In the genomic region with DNA sequence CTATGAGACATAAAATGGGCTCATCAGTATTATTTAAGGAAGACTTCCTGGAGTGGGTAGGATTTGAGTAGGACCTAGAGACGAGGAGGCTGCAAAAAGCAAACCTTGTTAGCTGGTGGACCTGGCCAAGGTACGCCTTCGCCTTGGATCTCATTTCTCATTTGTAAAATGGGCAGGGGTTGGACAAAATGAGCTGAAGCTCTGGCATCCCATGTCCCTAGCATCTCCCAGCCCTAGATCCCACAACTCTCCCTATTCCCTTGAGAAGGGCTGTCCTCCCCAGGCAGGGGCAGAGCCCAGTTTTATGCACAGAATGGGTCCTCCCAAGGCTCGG, we compare ENCODE assay signal across 8 cellular contexts. TPM values are rescaled to one million over a fixed set of nuclear protein-coding genes. Genes with fewer than 3 reads are reported as not detected.
DNase-seq lines count a peak whose midpoint lies in the region; ATAC-seq and TF ChIP-seq lines count a peak whose summit lies in the region.

No MANE protein-coding gene starts in this region.

- H3K4me3 Mint-ChIP-seq in CD8-positive, alpha-beta memory T cell, result peak overlapping the region; percentile 24 to 82 (median 73)
- peak overlapping the region; percentile 77 to 78 for H3K4me3 Mint-ChIP-seq in effector memory CD8-positive, alpha-beta T cell

- TF ChIP-seq CTCF in OCI-LY1 (IDR thresholded peaks at IDR 0.05; ENCODE audit: low read length), result no peak
- TF ChIP-seq CTCF in parathyroid adenoma (IDR thresholded peaks at IDR 0.05), result no peak

- no peak overlapping the region for H3K27ac ChIP-seq in CD8-positive, alpha-beta memory T cell (ENCODE audit: low read depth, low read length)
- no peak overlapping the region for H3K27ac ChIP-seq in OCI-LY1 (ENCODE audit: low read depth, low read length, poor library complexity, severe bottlenecking)
- peak overlapping the region; percentile 58 for H3K27ac ChIP-seq in parathyroid adenoma

- peak overlapping the region in 4 of 8 donors; percentile 50 to 81 (median 52) for H3K27ac Mint-ChIP-seq in CD8-positive, alpha-beta memory T cell
- H3K27ac Mint-ChIP-seq in effector memory CD8-positive, alpha-beta T cell, result peak overlapping the region in 1 of 2 donors; percentile 63

- H3F3A ChIP-seq in OCI-LY1 (ENCODE audit: insufficient read depth, low read length), result no peaks in the 10 kb centered on the region

- peaks cover 23% of the 10 kb centered on the region for H3K4me1 ChIP-seq in CD8-positive, alpha-beta memory T cell (ENCODE audit: insufficient read depth, low read length)
- H3K4me1 ChIP-seq in OCI-LY1 (ENCODE audit: insufficient read depth, low read length, severe bottlenecking) (peaks cover 12% of the 10 kb centered on the region), parathyroid adenoma (peaks cover 37% of the 10 kb centered on the region)

- no peak for ATAC-seq in effector memory CD8-positive, alpha-beta T cell (replicated peaks)
- ATAC-seq in HG02884 (IDR thresholded peaks at IDR 0.05; ENCODE audit: unreplicated experiment), result no peak
- no peak for ATAC-seq in esophagus mucosa

- peaks cover 0 to 3% (median 0%) of the 10 kb centered on the region in 3 donors for H3K36me3 Mint-ChIP-seq in CD8-positive, alpha-beta memory T cell
- peaks cover 6% of the 10 kb centered on the region for H3K36me3 Mint-ChIP-seq in effector memory CD8-positive, alpha-beta T cell (ENCODE audit: insufficient read depth)

- CTCF ChIA-PET in CD8-positive, alpha-beta memory T cell (lab: Charles Lee), result interaction anchor here (0.9 to 1.8 kb wide), 4 partner anchors 27 to 306 kb away, joined by 3 to 11 read pairs (median 6); no protein-coding TSS in a partner anchor

- peak overlapping the region; percentile 77 for H3K4me2 ChIP-seq in OCI-LY1 (ENCODE audit: low read length)
- peak overlapping the region; percentile 61 for H3K4me2 ChIP-seq in parathyroid adenoma (ENCODE audit: low read length)

- no peaks in the 10 kb centered on the region for H4K20me1 ChIP-seq in OCI-LY1 (ENCODE audit: insufficient read depth, low read length)

- peaks cover 14 to 24% (median 14%) of the 10 kb centered on the region in 3 donors for H3K4me1 Mint-ChIP-seq in CD8-positive, alpha-beta memory T cell
- H3K4me1 Mint-ChIP-seq in effector memory CD8-positive, alpha-beta T cell (ENCODE audit: low read depth in 2 of 2), result peaks cover 15 to 17% of the 10 kb centered on the region in 2 donors

- H2AFZ ChIP-seq in OCI-LY1 (ENCODE audit: low read length) (no peak overlapping the region), parathyroid adenoma (peak overlapping the region; percentile 82)

- H3K27me3 Mint-ChIP-seq in CD8-positive, alpha-beta memory T cell, result peaks cover 0 to 4% of the 10 kb centered on the region in 2 donors
- peaks cover 7 to 15% of the 10 kb centered on the region in 2 donors for H3K27me3 Mint-ChIP-seq in effector memory CD8-positive, alpha-beta T cell

- H3K79me2 ChIP-seq in OCI-LY1 (ENCODE audit: insufficient read depth, low read length), result no peaks in the 10 kb centered on the region
- peaks cover 2% of the 10 kb centered on the region for H3K79me2 ChIP-seq in parathyroid adenoma

- POLR2A ChIA-PET in CD8-positive, alpha-beta memory T cell (lab: Charles Lee), result interaction anchor here (1.2 kb wide), 1 partner anchor 79 kb away, joined by 3 read pairs; no protein-coding TSS in a partner anchor

- H3K36me3 ChIP-seq in CD8-positive, alpha-beta memory T cell (ENCODE audit: insufficient read depth, low read length), result no peaks in the 10 kb centered on the region
- H3K36me3 ChIP-seq in OCI-LY1 (ENCODE audit: insufficient read depth, low read length) (no peaks in the 10 kb centered on the region), parathyroid adenoma (ENCODE audit: control insufficient read depth, insufficient read depth, low read length) (no peaks in the 10 kb centered on the region)

- H3K9me3 ChIP-seq in CD8-positive, alpha-beta memory T cell (ENCODE audit: low read length), result no peaks in the 10 kb centered on the region
- no peaks in the 10 kb centered on the region for H3K9me3 ChIP-seq in OCI-LY1 (ENCODE audit: low read length)
- no peaks in the 10 kb centered on the region for H3K9me3 ChIP-seq in parathyroid adenoma (ENCODE audit: control insufficient read depth, low read length)

- no peak for DNase-seq in CD8-positive, alpha-beta memory T cell
- no peak for DNase-seq in effector memory CD8-positive, alpha-beta T cell
- no peak for DNase-seq in ureter (ENCODE audit: low spot score)
- DNase-seq in stimulated activated CD8-positive, alpha-beta memory T cell treated with anti-CD3 and anti-CD28 coated beads, Interleukin-4, amount 100 ng/mL, for 48 hours, result no peak

- no peaks in the 10 kb centered on the region for H3K9me2 ChIP-seq in OCI-LY1 (ENCODE audit: low read depth, low read length)

- no peaks in the 10 kb centered on the region for H3K9me3 Mint-ChIP-seq in CD8-positive, alpha-beta memory T cell
- no peaks in the 10 kb centered on the region for H3K9me3 Mint-ChIP-seq in effector memory CD8-positive, alpha-beta T cell

- H3K27me3 ChIP-seq in CD8-positive, alpha-beta memory T cell (ENCODE audit: insufficient read depth, low read length, poor library complexity, severe bottlenecking), result peaks cover 7% of the 10 kb centered on the region
- no peaks in the 10 kb centered on the region; the same call in 1 of the 2 replicates for H3K27me3 ChIP-seq in OCI-LY1 (ENCODE audit: insufficient read depth, low read length)
- H3K27me3 ChIP-seq in parathyroid adenoma (ENCODE audit: control insufficient read depth, insufficient read depth, low read length), result no peaks in the 10 kb centered on the region

- H3K4me3 ChIP-seq in CD8-positive, alpha-beta memory T cell (ENCODE audit: low read length), result peak overlapping the region; percentile 68
- H3K4me3 ChIP-seq in OCI-LY1 (ENCODE audit: low read depth, low read length, poor library complexity, severe bottlenecking) (peak overlapping the region; percentile 58), parathyroid adenoma (ENCODE audit: low read depth, low read length) (no peak overlapping the region)

- H3K9ac ChIP-seq in OCI-LY1 (ENCODE audit: low read length), result no peak overlapping the region
- H3K9ac ChIP-seq in parathyroid adenoma, result no peak overlapping the region

RNA-seq across cellular contexts. Expression of a gene that starts 0.3 kb away (rescaled TPM):
- 10 to 100 TPM; 34.7 to 42.9 TPM for total RNA-seq in CD8-positive, alpha-beta memory T cell
- polyA plus RNA-seq in CD8-positive, alpha-beta memory T cell, result 11.0 TPM
- total RNA-seq in ureter (101 TPM), esophagus mucosa (16.8 TPM)

RNA-seq across cellular contexts. Expression of a gene that starts 13.8 kb away (rescaled TPM):
- under 1 TPM in 1 of 2 experiments, not detected in 1; 0.07 TPM for total RNA-seq in CD8-positive, alpha-beta memory T cell
- not detected for polyA plus RNA-seq in CD8-positive, alpha-beta memory T cell
- total RNA-seq in ureter (0.36 TPM), esophagus mucosa (0.08 TPM)

RNA-seq across cellular contexts. Expression of a gene that starts 14.1 kb away (rescaled TPM):
- not detected for total RNA-seq in CD8-positive, alpha-beta memory T cell
- not detected for polyA plus RNA-seq in CD8-positive, alpha-beta memory T cell
- total RNA-seq in ureter (70.5 TPM), esophagus mucosa (38.5 TPM)

RNA-seq across cellular contexts. Expression of a gene that starts 38.4 kb away (rescaled TPM):
- total RNA-seq in CD8-positive, alpha-beta memory T cell, result under 1 TPM; 0.83 to 0.86 TPM
- not detected for polyA plus RNA-seq in CD8-positive, alpha-beta memory T cell
- total RNA-seq in ureter, result 1.1 TPM
- total RNA-seq in esophagus mucosa, result 0.40 TPM

Comparison
In these comparisons a context has a peak if more than half of its experiments do, and no peak if none do; other contexts are left out.
1. RNA of a gene that starts 14.1 kb away (total RNA-seq): 70.5 TPM in ureter (single experiment) and 38.5 TPM in esophagus mucosa (single experiment); not detected in CD8-positive, alpha-beta memory T cell; every median in the first group is over 10 times any median in the second.